Comparison of ENCODE assay signal across 12 cellular contexts in genomic region chrX:134431894-134432293, GRCh38. TPM values are rescaled to one million over a fixed set of nuclear protein-coding genes. Genes with fewer than 3 reads are reported as not detected.
DNase-seq lines count a peak whose midpoint lies in the region; ATAC-seq and TF ChIP-seq lines count a peak whose summit lies in the region.
"Had no signal": no experiment of that assay in that cellular context is flagged by ENCODE, and none has a peak within 500 bp of the region (broad histone marks: within the 10 kb centered on the region; RNA-seq: fewer than 3 reads in every experiment).

No MANE protein-coding gene starts in this region.

- no peaks in the 10 kb centered on the region for H3K9me2 ChIP-seq in MM.1S (replicated peaks; ENCODE audit: insufficient read depth, low read length)

- H3F3A ChIP-seq in MM.1S (ENCODE audit: insufficient read depth, low read length): no peaks in the 10 kb centered on the region

- H3K27ac ChIP-seq in MM.1S (ENCODE audit: low read length): no peak overlapping the region
- H3K27ac ChIP-seq: prostate gland had no signal

- H4K20me1 ChIP-seq in MM.1S (ENCODE audit: insufficient read depth, low read length): no peaks in the 10 kb centered on the region

- intact Hi-C loops in activated CD4-positive, alpha-beta T cell treated with anti-CD3 and anti-CD28 coated beads, Interleukin-2, amount 10 ng/mL, durations not matched to agents 24 days and 14 days (cut with micrococcal nuclease): no loop called here

- H3K4me2 ChIP-seq in MM.1S (ENCODE audit: low read depth, low read length): no peak overlapping the region

- H3K4me3 Mint-ChIP-seq in activated CD4-positive, alpha-beta T cell treated with anti-CD3 and anti-CD28 coated beads, Interleukin-2, amount 10 ng/mL, durations not matched to agents 24 days and 14 days: no peak overlapping the region
- H3K4me3 Mint-ChIP-seq: activated naive CD4-positive, alpha-beta T cell treated with anti-CD3 and anti-CD28 coated beads, Interleukin-2, amount 10 ng/mL, durations not matched to agents 7 days and 5 days had no signal

- H3K27me3 ChIP-seq in adipocyte (replicated peaks; ENCODE audit: control insufficient read depth, insufficient read depth, low read length) (peaks cover 7% of the 10 kb centered on the region), MM.1S (replicated peaks; ENCODE audit: insufficient read depth, low read length) (no peaks in the 10 kb centered on the region)

- peaks cover 4% of the 10 kb centered on the region for H3K4me1 ChIP-seq in adipocyte (ENCODE audit: control insufficient read depth, insufficient read depth, low read length)
- H3K4me1 ChIP-seq in MM.1S (ENCODE audit: low read length): no peaks in the 10 kb centered on the region
- H3K4me1 ChIP-seq: prostate gland had no signal

- H3K9ac ChIP-seq in adipocyte (ENCODE audit: low read length) (no peak overlapping the region), MM.1S (ENCODE audit: low read length) (no peak overlapping the region)

- H3K9me3 Mint-ChIP-seq in activated CD4-positive, alpha-beta T cell treated with anti-CD3 and anti-CD28 coated beads, Interleukin-2, amount 10 ng/mL, durations not matched to agents 24 days and 14 days: no peaks in the 10 kb centered on the region
- H3K9me3 Mint-ChIP-seq: activated naive CD4-positive, alpha-beta T cell treated with anti-CD3 and anti-CD28 coated beads, Interleukin-2, amount 10 ng/mL, durations not matched to agents 7 days and 5 days had no signal

- H3K36me3 ChIP-seq in adipocyte (ENCODE audit: control insufficient read depth, insufficient read depth, low read length, severe bottlenecking): no peaks in the 10 kb centered on the region
- no peaks in the 10 kb centered on the region for H3K36me3 ChIP-seq in MM.1S (replicated peaks; ENCODE audit: insufficient read depth, low read length)
- H3K36me3 ChIP-seq: prostate gland had no signal

- no peaks in the 10 kb centered on the region for H3K79me2 ChIP-seq in MM.1S (ENCODE audit: low read length)

- H3K4me1 Mint-ChIP-seq in activated CD4-positive, alpha-beta T cell treated with anti-CD3 and anti-CD28 coated beads, Interleukin-2, amount 10 ng/mL, durations not matched to agents 24 days and 14 days: peaks cover 6% of the 10 kb centered on the region
- H3K4me1 Mint-ChIP-seq: activated naive CD4-positive, alpha-beta T cell treated with anti-CD3 and anti-CD28 coated beads, Interleukin-2, amount 10 ng/mL, durations not matched to agents 7 days and 5 days had no signal

- DNase-seq in activated CD4-positive, alpha-beta T cell treated with anti-CD3 and anti-CD28 coated beads, Interleukin-2, amount 10 ng/mL, durations not matched to agents 24 days and 14 days: no peak
- no peak for DNase-seq in activated CD4-positive, alpha-beta T cell treated with anti-CD3 and anti-CD28 coated beads for 4 hours
- DNase-seq in adipocyte (ENCODE audit: low read depth) (peak; percentile 26), non-pigmented ciliary epithelial cell (ENCODE audit: low read depth) (peak; percentile 22), MM.1S (no peak)
- DNase-seq: activated naive CD4-positive, alpha-beta T cell treated with anti-CD3 and anti-CD28 coated beads, Interleukin-2, amount 10 ng/mL, durations not matched to agents 7 days and 5 days; NCI-H82; T-helper 9 cell had no signal

- H3K9me3 ChIP-seq in adipocyte (ENCODE audit: control insufficient read depth, low read length) (no peaks in the 10 kb centered on the region), MM.1S (replicated peaks; ENCODE audit: insufficient read depth, low read length) (no peaks in the 10 kb centered on the region)
- H3K9me3 ChIP-seq: prostate gland had no signal

- peak overlapping the region; percentile 32 for H3K27ac Mint-ChIP-seq in activated CD4-positive, alpha-beta T cell treated with anti-CD3 and anti-CD28 coated beads, Interleukin-2, amount 10 ng/mL, durations not matched to agents 24 days and 14 days
- H3K27ac Mint-ChIP-seq: activated naive CD4-positive, alpha-beta T cell treated with anti-CD3 and anti-CD28 coated beads, Interleukin-2, amount 10 ng/mL, durations not matched to agents 7 days and 5 days had no signal

- peak; percentile 47 for ATAC-seq in HG03354 (IDR thresholded peaks at IDR 0.05; ENCODE audit: poor library complexity, severe bottlenecking, unreplicated experiment)
- ATAC-seq in GM19455 (IDR thresholded peaks at IDR 0.05; ENCODE audit: unreplicated experiment): no peak
- no peak for ATAC-seq in HG02981 (IDR thresholded peaks at IDR 0.05; ENCODE audit: unreplicated experiment)

- no peak overlapping the region for H2AFZ ChIP-seq in MM.1S (ENCODE audit: low read length)

- TF ChIP-seq CTCF in MM.1S (IDR thresholded peaks at IDR 0.05; ENCODE audit: low read length): no peak

- H3K27me3 Mint-ChIP-seq in activated CD4-positive, alpha-beta T cell treated with anti-CD3 and anti-CD28 coated beads, Interleukin-2, amount 10 ng/mL, durations not matched to agents 24 days and 14 days: no peaks in the 10 kb centered on the region
- H3K27me3 Mint-ChIP-seq: activated naive CD4-positive, alpha-beta T cell treated with anti-CD3 and anti-CD28 coated beads, Interleukin-2, amount 10 ng/mL, durations not matched to agents 7 days and 5 days had no signal

- peaks cover 40% of the 10 kb centered on the region for H3K36me3 Mint-ChIP-seq in activated CD4-positive, alpha-beta T cell treated with anti-CD3 and anti-CD28 coated beads, Interleukin-2, amount 10 ng/mL, durations not matched to agents 24 days and 14 days (ENCODE audit: low read depth)

- no peak overlapping the region for H3K4me3 ChIP-seq in adipocyte (ENCODE audit: low read length)
- no peak overlapping the region for H3K4me3 ChIP-seq in MM.1S (ENCODE audit: low read length)
- H3K4me3 ChIP-seq: prostate gland had no signal

RNA-seq across cellular contexts. Expression of gene HPRT1, which starts 28.1 kb away (rescaled TPM):
- 121 and 128 TPM in 2 replicates for total RNA-seq in activated CD4-positive, alpha-beta T cell treated with anti-CD3 and anti-CD28 coated beads, Interleukin-2, amount 10 ng/mL, durations not matched to agents 24 days and 14 days

RNA-seq across cellular contexts. Expression of gene PHF6, which starts 58.8 kb away (rescaled TPM):
- 93.6 and 95.9 TPM in 2 replicates for total RNA-seq in activated CD4-positive, alpha-beta T cell treated with anti-CD3 and anti-CD28 coated beads, Interleukin-2, amount 10 ng/mL, durations not matched to agents 24 days and 14 days

Comparison
In these comparisons a context has a peak if more than half of its experiments do, and no peak if none do; other contexts are left out.
1. DNase-seq: peak in adipocyte (single experiment) and non-pigmented ciliary epithelial cell (single experiment); none in activated CD4-positive, alpha-beta T cell treated with anti-CD3 and anti-CD28 coated beads, Interleukin-2, amount 10 ng/mL, durations not matched to agents 24 days and 14 days (single experiment), activated CD4-positive, alpha-beta T cell treated with anti-CD3 and anti-CD28 coated beads for 4 hours (0 of 2) and MM.1S (single experiment).